Comparison of ENCODE assay signal across 18 cellular contexts in the genomic region with DNA sequence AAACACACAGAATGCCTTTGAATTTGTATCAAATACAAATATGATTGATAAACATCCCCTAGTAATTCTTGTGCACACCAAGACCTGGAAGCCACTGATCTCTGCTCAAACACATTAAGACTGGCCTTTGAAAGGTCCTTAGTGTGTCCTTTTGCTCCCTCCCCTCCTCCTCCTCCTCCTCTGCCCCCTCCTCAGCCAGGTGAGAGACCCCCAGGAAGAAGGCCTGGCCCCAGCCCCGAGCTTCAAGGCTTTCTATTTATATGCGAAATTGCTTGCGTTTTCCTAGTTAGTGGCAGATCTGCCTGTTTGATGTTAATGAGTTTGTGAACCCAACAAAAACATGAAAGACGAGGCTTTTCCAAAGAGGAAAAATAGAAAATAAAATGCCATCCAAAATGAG.
DNase-seq lines count a peak whose midpoint lies in the region; ATAC-seq, FAIRE-seq and TF ChIP-seq lines count a peak whose summit lies in the region.
"Had no signal": no experiment of that assay in that cellular context is flagged by ENCODE, and none has a peak within 500 bp of the region (broad histone marks: within the 10 kb centered on the region; RNA-seq: fewer than 3 reads in every experiment).

No MANE protein-coding gene starts in this region.

- peaks cover 4% of the 10 kb centered on the region for H3K23me2 ChIP-seq in H9 (ENCODE audit: insufficient read length, low read depth, low read length, poor library complexity, severe bottlenecking)
- no peaks in the 10 kb centered on the region for H3K23me2 ChIP-seq in H1 (ENCODE audit: low read depth, low read length)

- H2BK20ac ChIP-seq in H9 (ENCODE audit: low read depth, low read length, poor library complexity, severe bottlenecking) (no peak overlapping the region), H1 (ENCODE audit: low read length) (0 out of 2 replicates have a peak overlapping the region, but pooled peaks have one; percentile 36)

- H3K4me1 Mint-ChIP-seq in H9: peaks cover 38 to 40% of the 10 kb centered on the region in 2 experiments
- H3K4me1 Mint-ChIP-seq: CD4-positive, alpha-beta memory T cell had no signal

- H3K36me3 ChIP-seq in H1 (ENCODE audit: control insufficient read depth in 2 of 4, insufficient read depth in 4 of 4, low read length in 3 of 4): no peaks in the 10 kb centered on the region
- H3K36me3 ChIP-seq in iPS-20b (ENCODE audit: insufficient read depth, low read depth, low read length): no peaks in the 10 kb centered on the region
- no peaks in the 10 kb centered on the region for H3K36me3 ChIP-seq in A673 (ENCODE audit: insufficient read depth, low read length, poor library complexity, severe bottlenecking)
- H3K36me3 ChIP-seq: BE2C had no signal

- H2AFZ ChIP-seq in H9 (ENCODE audit: low read length) (no peak overlapping the region), H1 (ENCODE audit: low read length) (no peak overlapping the region)

- CTCF ChIA-PET in H1 (lab: Charles Lee; ENCODE audit: partially characterized antibody) (interaction anchor here (0.5 kb wide), 1 partner anchor 177 kb away, joined by 4 read pairs; no protein-coding TSS in a partner anchor), A673 (lab: Charles Lee) (no interaction called here)

- no peaks in the 10 kb centered on the region for H3K79me1 ChIP-seq in H9 (ENCODE audit: insufficient read depth, low read depth, low read length, poor library complexity, severe bottlenecking)
- no peaks in the 10 kb centered on the region for H3K79me1 ChIP-seq in H1 (ENCODE audit: low read depth, low read length)

- peak; percentile 47 for DNase-seq in H9
- no peak for DNase-seq in H1 (ENCODE audit: low read depth in 1 of 2, low spot score in 2 of 2)
- DNase-seq in NCI-H2196 (lab: John Stamatoyannopoulos, UW; ENCODE audit: unreplicated experiment): no peak
- no peak for DNase-seq in COLO668 (lab: John Stamatoyannopoulos, UW; ENCODE audit: unreplicated experiment)
- no peak for DNase-seq in A673 (ENCODE audit: low spot score)
- DNase-seq: ACHN; BE2C; Calu3; CD4-positive, alpha-beta memory T cell; DMS79 treated with DMSO at 0.1 percent for 48 hours; GF-D8; HFFc6; KG1 had no signal

- H3K4me3 ChIP-seq in H1 (ENCODE audit: extremely low read depth in 1 of 4, insufficient read depth in 2 of 4, low read depth in 3 of 4, low read length in 4 of 4) (peak overlapping the region in 2 of 4 experiments; percentile 19 to 39; a peak in 4 of 8 replicates), iPS-20b (ENCODE audit: low read length) (peak overlapping the region; percentile 41; the same call in 1 of the 2 replicates), A673 (ENCODE audit: low read depth, low read length, poor library complexity, severe bottlenecking) (no peak overlapping the region)

- H4K20me1 ChIP-seq in H9 (ENCODE audit: control insufficient read depth, insufficient read depth, insufficient read length) (no peaks in the 10 kb centered on the region), H1 (replicated peaks in 1 of 2; ENCODE audit: control insufficient read depth in 1 of 2, insufficient read depth in 2 of 2, low read length in 2 of 2) (no peaks in the 10 kb centered on the region)

- H3K36me3 Mint-ChIP-seq in H9 (ENCODE audit: insufficient read depth in 1 of 3, low read depth in 3 of 3): no peaks in the 10 kb centered on the region; a peak in 1 of 7 replicates
- H3K36me3 Mint-ChIP-seq: CD4-positive, alpha-beta memory T cell had no signal

- H3K27ac ChIP-seq in H9 (ENCODE audit: insufficient read length, low read depth, low read length) (no peak overlapping the region), H1 (ENCODE audit: low read depth, low read length) (no peak overlapping the region), iPS-20b (ENCODE audit: low read length) (no peak overlapping the region), A673 (ENCODE audit: low read depth, low read length, poor library complexity, severe bottlenecking) (no peak overlapping the region)
- H3K27ac ChIP-seq: C4-2B had no signal

- no peak overlapping the region for H2BK12ac ChIP-seq in H9 (ENCODE audit: insufficient read length, low read depth, low read length)
- no peak overlapping the region for H2BK12ac ChIP-seq in H1 (ENCODE audit: low read depth, low read length)

- TF ChIP-seq POLR2A in H1 (IDR thresholded peaks at IDR 0.05; ENCODE audit: control extremely low read depth in 1 of 2, low read depth in 2 of 2, low read length in 2 of 2): no peak
- no peak for TF ChIP-seq POLR2A in GM18505 (IDR thresholded peaks at IDR 0.05; ENCODE audit: borderline replicate concordance, extremely low read depth, insufficient read depth, insufficient read length)

- H3K4ac ChIP-seq in H9 (ENCODE audit: low read depth, low read length): no peak overlapping the region
- H3K4ac ChIP-seq in H1 (replicated peaks; ENCODE audit: insufficient read length, low read depth, low read length): no peak overlapping the region

- no peak overlapping the region for H2BK120ac ChIP-seq in H9 (ENCODE audit: low read depth, low read length, poor library complexity, severe bottlenecking)
- no peak overlapping the region for H2BK120ac ChIP-seq in H1 (replicated peaks; ENCODE audit: low read depth, low read length)

- H4K5ac ChIP-seq in H9 (ENCODE audit: insufficient read length, low read depth, low read length): no peak overlapping the region
- H4K5ac ChIP-seq in H1 (ENCODE audit: insufficient read length, low read depth, low read length): no peak overlapping the region

- no peak for TF ChIP-seq RAD21 in H1 (IDR thresholded peaks at IDR 0.05 in 1 of 2, conservative IDR thresholded peaks at IDR 0.05 in 1 of 2; ENCODE audit: low read depth in 2 of 2, low read length in 2 of 2)

- H3K23ac ChIP-seq in H9 (ENCODE audit: insufficient read length, low read depth, low read length) (no peak overlapping the region), H1 (ENCODE audit: insufficient read length) (no peak overlapping the region)

- H3K9me3 Mint-ChIP-seq in H9: peaks cover 6 to 9% of the 10 kb centered on the region in 2 experiments; a peak in 3 of 5 replicates

- peak overlapping the region; percentile 6 to 36; a peak in 2 of 5 replicates for H3K4me3 Mint-ChIP-seq in H9
- H3K4me3 Mint-ChIP-seq: CD4-positive, alpha-beta memory T cell; HFFc6 had no signal

- H3K4me1 ChIP-seq in H9 (ENCODE audit: insufficient read depth, low read length) (peaks cover 4% of the 10 kb centered on the region; the same call in 1 of the 2 replicates), H1 (replicated peaks in 1 of 4; ENCODE audit: control insufficient read depth in 3 of 4, insufficient read depth in 4 of 4, low read length in 3 of 4) (peaks cover 5 to 20% (median 14%) of the 10 kb centered on the region in 4 experiments), iPS-20b (ENCODE audit: insufficient read depth, low read length) (peaks cover 27% of the 10 kb centered on the region), A673 (ENCODE audit: insufficient read depth, low read length, poor library complexity, severe bottlenecking) (no peaks in the 10 kb centered on the region)
- H3K4me1 ChIP-seq: BE2C had no signal

- H3K79me2 ChIP-seq in H9 (ENCODE audit: insufficient read depth, low read length) (no peaks in the 10 kb centered on the region), H1 (ENCODE audit: control insufficient read depth in 1 of 2, insufficient read depth in 2 of 2, low read length in 2 of 2) (no peaks in the 10 kb centered on the region)

- no peaks in the 10 kb centered on the region for H3K9me3 ChIP-seq in H9 (ENCODE audit: control insufficient read depth, low read depth, low read length)
- no peaks in the 10 kb centered on the region for H3K9me3 ChIP-seq in H1 (ENCODE audit: insufficient read depth in 2 of 2, low read depth in 1 of 2, low read length in 1 of 2)
- H3K9me3 ChIP-seq in iPS-20b (ENCODE audit: insufficient read depth, low read depth, low read length): no peaks in the 10 kb centered on the region
- H3K9me3 ChIP-seq in A673 (ENCODE audit: low read depth, low read length, poor library complexity, severe bottlenecking): no peaks in the 10 kb centered on the region
- H3K9me3 ChIP-seq: BE2C had no signal

- peak; percentile 28 for FAIRE-seq in H1 (lab: Jason Lieb, UNC)
- FAIRE-seq: HTR-8/SVneo had no signal

- H3K27me3 ChIP-seq in H9 (ENCODE audit: insufficient read depth, low read length) (no peaks in the 10 kb centered on the region), H1 (replicated peaks in 1 of 4; ENCODE audit: control insufficient read depth in 3 of 4, extremely low read depth in 1 of 4, insufficient read depth in 3 of 4, low read length in 3 of 4) (no peaks in the 10 kb centered on the region; a peak in 2 of 7 replicates), iPS-20b (ENCODE audit: insufficient read depth, low read length) (peaks cover 8% of the 10 kb centered on the region; the same call in 1 of the 2 replicates), A673 (replicated peaks; ENCODE audit: insufficient read depth, low read depth, low read length, poor library complexity) (no peaks in the 10 kb centered on the region)
- H3K27me3 ChIP-seq: BE2C had no signal

- no peak overlapping the region for H3K56ac ChIP-seq in H9 (ENCODE audit: insufficient read length, low read depth, low read length)
- H3K56ac ChIP-seq in H1 (replicated peaks; ENCODE audit: insufficient read length, low read depth, low read length): no peak overlapping the region

- no peak overlapping the region for H3K9ac ChIP-seq in H9 (ENCODE audit: extremely low read depth, insufficient read length, low read length)
- peak overlapping the region in 1 of 4 experiments; percentile 28; a peak in 1 of 7 replicates for H3K9ac ChIP-seq in H1 (replicated peaks in 1 of 4; ENCODE audit: extremely low read depth in 1 of 4, low read depth in 3 of 4, low read length in 3 of 4)
- no peak overlapping the region for H3K9ac ChIP-seq in iPS-20b (ENCODE audit: low read depth, low read length)

- H2BK5ac ChIP-seq in H9 (ENCODE audit: insufficient read length, low read length) (no peak overlapping the region), H1 (ENCODE audit: low read depth, low read length) (no peak overlapping the region)

- H2BK15ac ChIP-seq in H9 (ENCODE audit: low read depth, low read length): no peak overlapping the region
- no peak overlapping the region for H2BK15ac ChIP-seq in H1 (ENCODE audit: low read length)

- H4K8ac ChIP-seq in H9 (replicated peaks; ENCODE audit: insufficient read length, low read depth, low read length) (no peak overlapping the region), H1 (ENCODE audit: extremely low read depth, insufficient read depth, low read length) (no peak overlapping the region)

- peaks cover 15% of the 10 kb centered on the region for H3K27me3 Mint-ChIP-seq in H9 (ENCODE audit: low read depth)

- ATAC-seq in GM18505 (IDR thresholded peaks at IDR 0.05; ENCODE audit: unreplicated experiment): no peak
- ATAC-seq: HCT116 had no signal

- no peak overlapping the region for H3T11ph ChIP-seq in H9 (ENCODE audit: low read length)

- POLR2A ChIA-PET in H1 (lab: Charles Lee; ENCODE audit: partially characterized antibody) (interaction anchor here (1.3 to 1.6 kb wide), 2 partner anchors 47 to 54 kb away, joined by 4 to 6 read pairs; no protein-coding TSS in a partner anchor), A673 (lab: Charles Lee; ENCODE audit: low non-redundant PET) (no interaction called here)

- TF ChIP-seq CTCF in H9 (conservative IDR thresholded peaks at IDR 0.05): no peak
- TF ChIP-seq CTCF in H1 (IDR thresholded peaks at IDR 0.05; ENCODE audit: control extremely low read depth in 1 of 3, insufficient read depth in 1 of 3, low read depth in 1 of 3, low read length in 3 of 3): no peak
- no peak for TF ChIP-seq CTCF in A673 (conservative IDR thresholded peaks at IDR 0.05; ENCODE audit: low read depth, low read length)

- no peak overlapping the region for H3K18ac ChIP-seq in H9 (ENCODE audit: insufficient read length, low read depth, low read length)
- H3K18ac ChIP-seq in H1 (ENCODE audit: extremely low read depth, low read length): no peak overlapping the region; the same call in 1 of the 2 replicates

- BruUV-seq in A673 (replicated peaks; lab: Mats Ljungman, UMichigan): no TSS peak

- H3K27ac Mint-ChIP-seq in H9: peak overlapping the region in 1 of 3 experiments; percentile 50; a peak in 3 of 7 replicates
- H3K27ac Mint-ChIP-seq: CD4-positive, alpha-beta memory T cell; HFFc6 had no signal

- intact Hi-C loops in A673 (cut with micrococcal nuclease; ENCODE audit: unreplicated experiment): no loop called here

- TF ChIP-seq EP300 in H1 (IDR thresholded peaks at IDR 0.05; ENCODE audit: borderline replicate concordance in 1 of 2, low read depth in 2 of 2, low read length in 2 of 2): no peak

- H4K91ac ChIP-seq in H9 (ENCODE audit: insufficient read length, low read depth, low read length): no peak overlapping the region
- H4K91ac ChIP-seq in H1 (replicated peaks; ENCODE audit: insufficient read length, low read length): no peak overlapping the region

- H3K4me2 ChIP-seq in H9 (ENCODE audit: insufficient read depth, insufficient read length, low read length): peak overlapping the region; percentile 47
- peak overlapping the region; percentile 45 to 65; a peak in 3 of 4 replicates for H3K4me2 ChIP-seq in H1 (ENCODE audit: insufficient read depth in 1 of 2, low read depth in 2 of 2, low read length in 2 of 2)

- H2AK5ac ChIP-seq in H9 (ENCODE audit: insufficient read length, low read length) (no peak overlapping the region), H1 (ENCODE audit: low read depth, low read length) (no peak overlapping the region)

- WGBS in H9 (ENCODE audit: extremely low coverage, insufficient read length, low lambda C conversion rate): no CpG with 5 or more reads among the region's 4 CpGs
- WGBS in H1 (ENCODE audit: extremely low coverage in 1 of 2, insufficient coverage in 1 of 2, insufficient read length in 1 of 2, insufficient replicate concordance in 2 of 2, low coverage in 1 of 2, low lambda C conversion rate in 2 of 2, missing lambda C conversion rate in 1 of 2), 2 experiments: 4% methylated on average over 4 of the region's 4 CpGs; no CpG with 5 or more reads in 1 of the 2 experiments

- no peak overlapping the region for H3K14ac ChIP-seq in H9 (ENCODE audit: insufficient read depth, low read length)
- H3K14ac ChIP-seq in H1 (ENCODE audit: insufficient read length): no peak overlapping the region
